ENCODE assay signal across 16 cellular contexts in genomic region chr17:27586203-27586701, GRCh38. TPM values are rescaled to one million over a fixed set of nuclear protein-coding genes. Genes with fewer than 3 reads are reported as not detected.
DNase-seq lines count a peak whose midpoint lies in the region; ATAC-seq, FAIRE-seq and TF ChIP-seq lines count a peak whose summit lies in the region.
"Had no signal": no experiment of that assay in that cellular context is flagged by ENCODE, and none has a peak within 500 bp of the region (broad histone marks: within the 10 kb centered on the region; RNA-seq: fewer than 3 reads in every experiment).

No MANE protein-coding gene starts in this region.

- H3K27me3 Mint-ChIP-seq in GM23338 (ENCODE audit: insufficient read depth, low read depth, poor library complexity) (peaks cover 8% of the 10 kb centered on the region), chondrocyte (ENCODE audit: low read depth) (no peaks in the 10 kb centered on the region)
- H3K27me3 Mint-ChIP-seq: activated B cell treated with CpG ODN at 0.5 μM for 24 hours; activated naive CD8-positive, alpha-beta T cell treated with anti-CD3 and anti-CD28 coated beads, Interleukin-2, amount 10 ng/mL, durations not matched to agents 7 days and 5 days had no signal

- H3K4me1 Mint-ChIP-seq in GM23338 (peaks cover 12% of the 10 kb centered on the region), chondrocyte (ENCODE audit: low read depth) (peaks cover 60% of the 10 kb centered on the region)

- H3K4me1 ChIP-seq in A549 (peaks cover 22% of the 10 kb centered on the region), GM23338 (ENCODE audit: insufficient read depth) (no peaks in the 10 kb centered on the region; the same call in 1 of the 2 replicates)
- H3K4me1 ChIP-seq: colonic mucosa, esophagus squamous epithelium had no signal

- H3K27me3 ChIP-seq in GM23338 (ENCODE audit: insufficient read depth) = no peaks in the 10 kb centered on the region
- H3K27me3 ChIP-seq: colonic mucosa, esophagus squamous epithelium, ovary had no signal

- peaks cover 3% of the 10 kb centered on the region; the same call in 2 of the 3 replicates for H3K36me3 Mint-ChIP-seq in GM23338 (ENCODE audit: low read depth)
- H3K36me3 Mint-ChIP-seq in chondrocyte (ENCODE audit: low read depth) = peaks cover 24% of the 10 kb centered on the region

- H3K4me3 Mint-ChIP-seq in GM23338 (no peak overlapping the region), chondrocyte (ENCODE audit: unreplicated experiment) (peak overlapping the region; percentile 31)
- H3K4me3 Mint-ChIP-seq: activated B cell treated with CpG ODN at 0.5 μM for 24 hours; activated naive CD8-positive, alpha-beta T cell treated with anti-CD3 and anti-CD28 coated beads, Interleukin-2, amount 10 ng/mL, durations not matched to agents 7 days and 5 days had no signal

- peak overlapping the region; percentile 37 to 74; a peak in 5 of 6 replicates for H3K27ac ChIP-seq in A549
- no peak overlapping the region for H3K27ac ChIP-seq in GM23338 (ENCODE audit: low read depth)
- H3K27ac ChIP-seq: colonic mucosa, esophagus squamous epithelium, ovary had no signal

- no peak for TF ChIP-seq POLR2A in A549 (IDR thresholded peaks at IDR 0.05; ENCODE audit: low read length)

- 50% methylated on average over 8 of the region's 8 CpGs for WGBS in A549 (ENCODE audit: missing lambda C conversion rate)

- CTCF ChIA-PET in A549 (lab: Yijun Ruan, JAX) = interaction anchor here (1.0 to 25.8 kb wide), 7 partner anchors 2 to 349 kb away, joined by 3 to 575 read pairs (median 8); no protein-coding TSS in a partner anchor

- H2AFZ ChIP-seq in GM23338 = no peak overlapping the region

- H3K4me2 ChIP-seq in A549 = peak overlapping the region; percentile 39
- H3K4me2 ChIP-seq in GM23338 = no peak overlapping the region

- no peak for TF ChIP-seq CTCF in A549 (IDR thresholded peaks at IDR 0.05)
- TF ChIP-seq CTCF in GM23338 (conservative IDR thresholded peaks at IDR 0.05; ENCODE audit: low read depth in 2 of 2) = no peak
- peak; percentile 30 for TF ChIP-seq CTCF in chondrocyte (IDR thresholded peaks at IDR 0.05)

- no peaks in the 10 kb centered on the region for H4K20me1 ChIP-seq in GM23338 (replicated peaks; ENCODE audit: insufficient read depth)

- DNase-seq in A549 (ENCODE audit: low read depth in 1 of 2, low spot score in 1 of 2) (peak in 1 of 2 experiments; percentile 49), GM23338 (ENCODE audit: low spot score) (no peak), chondrocyte (ENCODE audit: low spot score) (peak; percentile 84), islet precursor cell (peak; percentile 94), NCI-H510A (lab: John Stamatoyannopoulos, UW) (no peak), NK-92 (lab: John Stamatoyannopoulos, UW; ENCODE audit: unreplicated experiment) (no peak)
- DNase-seq: activated B cell treated with CpG ODN at 0.5 μM for 24 hours; activated naive CD8-positive, alpha-beta T cell treated with anti-CD3 and anti-CD28 coated beads, Interleukin-2, amount 10 ng/mL, durations not matched to agents 7 days and 5 days; AML-193; colonic mucosa; esophagus squamous epithelium; midbrain; ovary; T-helper 1 cell had no signal

- TF ChIP-seq EP300 in A549 (IDR thresholded peaks at IDR 0.05) = no peak

- POLR2A ChIA-PET in A549 (lab: Yijun Ruan, JAX) = no interaction called here

- H3K4me3 ChIP-seq in A549 = no peak overlapping the region
- no peak overlapping the region for H3K4me3 ChIP-seq in GM23338
- H3K4me3 ChIP-seq: colonic mucosa, esophagus squamous epithelium, ovary had no signal

- no peaks in the 10 kb centered on the region for H3F3A ChIP-seq in GM23338 (replicated peaks; ENCODE audit: low read depth)

- no peaks in the 10 kb centered on the region for H3K9me3 ChIP-seq in A549
- H3K9me3 ChIP-seq: colonic mucosa, esophagus squamous epithelium, ovary had no signal

- no peaks in the 10 kb centered on the region for H3K36me3 ChIP-seq in GM23338 (ENCODE audit: insufficient read depth)
- H3K36me3 ChIP-seq: colonic mucosa, ovary had no signal

- H3K27ac Mint-ChIP-seq in GM23338 (peak overlapping the region; percentile 31; the same call in 1 of the 2 replicates), chondrocyte (ENCODE audit: unreplicated experiment) (peak overlapping the region; percentile 96)
- H3K27ac Mint-ChIP-seq: activated naive CD8-positive, alpha-beta T cell treated with anti-CD3 and anti-CD28 coated beads, Interleukin-2, amount 10 ng/mL, durations not matched to agents 7 days and 5 days had no signal

- TF ChIP-seq RAD21 in A549 (conservative IDR thresholded peaks at IDR 0.05 in 1 of 2, IDR thresholded peaks at IDR 0.05 in 1 of 2) = no peak

- H3K9me3 Mint-ChIP-seq in GM23338 = no peaks in the 10 kb centered on the region; the same call in 1 of the 3 replicates
- H3K9me3 Mint-ChIP-seq in chondrocyte (ENCODE audit: low read depth) = no peaks in the 10 kb centered on the region
- H3K9me3 Mint-ChIP-seq: activated B cell treated with CpG ODN at 0.5 μM for 24 hours; activated naive CD8-positive, alpha-beta T cell treated with anti-CD3 and anti-CD28 coated beads, Interleukin-2, amount 10 ng/mL, durations not matched to agents 7 days and 5 days had no signal

- ATAC-seq in A549 = peak; percentile 44 to 75; a peak in 5 of 6 replicates
- ATAC-seq in GM23338 = peak; percentile 41; the same call in 2 of the 3 replicates
- ATAC-seq in HG03521 (IDR thresholded peaks at IDR 0.05; ENCODE audit: unreplicated experiment) = no peak
- no peak for ATAC-seq in GM21381 (IDR thresholded peaks at IDR 0.05; ENCODE audit: unreplicated experiment)

- no peaks in the 10 kb centered on the region for H3K9me2 ChIP-seq in GM23338 (ENCODE audit: insufficient read depth)

- no peaks in the 10 kb centered on the region for H3K79me2 ChIP-seq in GM23338 (replicated peaks; ENCODE audit: insufficient read depth)

- FAIRE-seq in A549 (lab: Jason Lieb, UNC) = no peak

TF ChIP-seq in A549, 52 proteins besides CTCF, POLR2A, EP300 and RAD21:
- TF ChIP-seq FOSL2 (IDR thresholded peaks at IDR 0.05) (no peak), FOSL2 (CRISPR knock-in tag; IDR thresholded peaks at IDR 0.05) (peak; percentile 54), RARB (CRISPR knock-in tag; IDR thresholded peaks at IDR 0.05) (no peak), MAX (IDR thresholded peaks at IDR 0.05) (peak; percentile 66), CHD2 (IDR thresholded peaks at IDR 0.05; ENCODE audit: low read length, partially characterized antibody) (no peak), BHLHE40 (IDR thresholded peaks at IDR 0.05; ENCODE audit: low read depth, low read length) (peak; percentile 62; the same call in 1 of the 2 replicates)
TF ChIP-seq in A549: peak in this region for 3.

TF ChIP-seq in GM23338, 12 proteins besides CTCF, POLR2A, EP300 and RAD21 (continues in another document):
- TF ChIP-seq EZH2 (IDR thresholded peaks at IDR 0.05; ENCODE audit: low read depth, unreplicated experiment) (no peak), ZNF331 (CRISPR knock-in tag; IDR thresholded peaks at IDR 0.05; ENCODE audit: low read depth) (no peak)

RNA-seq across cellular contexts. Expression of gene LGALS9, which starts 44.7 kb away (rescaled TPM):
- polyA plus RNA-seq in A549 (2011; rRNA removed) (1.2 and 1.8 TPM in 2 replicates), A549 (2017; fragmentation: RNase III; extraction: RNeasy Plus Mini Kit Qiagen cat#74134 plus additional on column Dnase treatment) (1.3 to 1.6 TPM (median 1.5 TPM) in 3 replicates), GM23338 (2016; fragmentation: Nextera tagmentation; extraction: Ambion mirVana) (0.48 and 1.8 TPM in 2 replicates)
- polyA plus RNA-seq in A549 (2012; cell fraction: cytosol; rRNA removed) = 0.86 and 1.0 TPM in 2 replicates
- 6.1 and 6.7 TPM in 2 replicates for polyA plus RNA-seq in A549 (2012; cell fraction: nucleus; rRNA removed)
- polyA minus RNA-seq in A549 (2011; rRNA and poly(A)+ RNA removed) = 2.7 and 4.3 TPM in 2 replicates
- 0.73 and 1.6 TPM in 2 replicates for total RNA-seq in GM23338 (2014; rRNA removed; shearing (Covaris generic))
- 2.1 to 4.3 TPM (median 2.9 TPM) in 3 replicates for total RNA-seq in chondrocyte

Comparison
In these comparisons a context has a peak if more than half of its experiments do, and no peak if none do; other contexts are left out.
1. ATAC-seq: peak in A549 (2 of 2) and GM23338 (single experiment); none in HG03521 (single experiment) and GM21381 (single experiment).
2. DNase-seq: peak in chondrocyte (single experiment) and islet precursor cell (single experiment); none in GM23338 (single experiment), NCI-H510A (single experiment) and NK-92 (single experiment).